Comparison of ENCODE assay signal across 21 cellular contexts in the genomic region with DNA sequence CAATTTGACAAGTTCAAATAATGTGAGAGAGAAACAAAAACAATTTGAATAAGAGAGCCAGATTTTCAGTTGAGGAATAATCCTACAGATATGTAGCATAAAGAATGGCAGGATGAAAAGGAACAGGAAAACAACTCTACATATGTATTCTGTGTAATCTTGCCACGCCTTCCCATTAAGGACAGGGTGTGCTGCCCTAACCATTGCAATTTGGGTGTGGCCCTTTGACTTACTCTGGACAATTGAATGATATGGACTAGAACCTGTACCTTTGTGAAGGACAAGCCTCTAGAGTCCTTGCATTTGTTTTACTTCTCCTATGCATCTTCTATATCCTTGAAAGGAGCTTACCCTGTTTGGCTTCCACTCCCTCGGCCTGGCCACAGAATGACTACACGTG.
DNase-seq lines count a peak whose midpoint lies in the region; ATAC-seq, FAIRE-seq and TF ChIP-seq lines count a peak whose summit lies in the region.
"Had no signal": no experiment of that assay in that cellular context is flagged by ENCODE, and none has a peak within 500 bp of the region (broad histone marks: within the 10 kb centered on the region; RNA-seq: fewer than 3 reads in every experiment).

No MANE protein-coding gene starts in this region.

- H3K27ac ChIP-seq in mammary epithelial cell (ENCODE audit: insufficient read depth, low read depth, low read length), result no peak overlapping the region
- H3K27ac ChIP-seq: BLaER1, GM23248 had no signal

- in situ Hi-C loops in mammary epithelial cell (cut with MboI; ENCODE audit: low sequenced_read_pairs in 2 of 2), result no loop called here

- no peaks in the 10 kb centered on the region for H3K4me1 ChIP-seq in mammary epithelial cell (ENCODE audit: insufficient read depth, low read length)
- H3K4me1 ChIP-seq: BLaER1 had no signal

- H3K9me3 ChIP-seq in mammary epithelial cell (replicated peaks; ENCODE audit: insufficient read depth, low read length), result no peaks in the 10 kb centered on the region
- H3K9me3 ChIP-seq: BLaER1 had no signal

- WGBS in mammary epithelial cell (ENCODE audit: low coverage, missing lambda C conversion rate), result 77% methylated on average over 3 of the region's 3 CpGs

- no peak overlapping the region for H3K4me2 ChIP-seq in mammary epithelial cell (ENCODE audit: insufficient read depth, low read depth, low read length)
- H3K4me2 ChIP-seq: BLaER1 had no signal

- no peaks in the 10 kb centered on the region for H3K9me3 Mint-ChIP-seq in MCF 10A (ENCODE audit: unreplicated experiment)

- dilution Hi-C loops in mammary epithelial cell (cut with HindIII; ENCODE audit: low sequenced_read_pairs), result no loop called here

- no peaks in the 10 kb centered on the region for H3K27me3 Mint-ChIP-seq in MCF 10A (ENCODE audit: insufficient read depth, unreplicated experiment)
- H3K27me3 Mint-ChIP-seq: IgD-negative memory B cell had no signal

- peaks cover 12% of the 10 kb centered on the region for H3K4me1 Mint-ChIP-seq in MCF 10A (ENCODE audit: insufficient read depth, unreplicated experiment)
- H3K4me1 Mint-ChIP-seq: CD14-positive monocyte, IgD-negative memory B cell had no signal

- BruUV-seq in MCF 10A (replicated peaks; lab: Mats Ljungman, UMichigan) (no TSS peak), mammary epithelial cell (replicated peaks; lab: Mats Ljungman, UMichigan) (no TSS peak)

- no peaks in the 10 kb centered on the region for H3K79me2 ChIP-seq in mammary epithelial cell (ENCODE audit: insufficient read depth, low read length)

- H3K4me3 Mint-ChIP-seq in MCF 10A (ENCODE audit: unreplicated experiment), result no peak overlapping the region
- H3K4me3 Mint-ChIP-seq: CD14-positive monocyte; CD8-positive, alpha-beta T cell; IgD-negative memory B cell had no signal

- H3K9ac ChIP-seq in mammary epithelial cell (ENCODE audit: insufficient read depth, low read length), result no peak overlapping the region
- H3K9ac ChIP-seq: BLaER1, GM23248 had no signal

- no peak for FAIRE-seq in HTR-8/SVneo (lab: Jason Lieb, UNC)
- FAIRE-seq: GM12891, H54, HepG2 had no signal

- CTCF ChIA-PET in MCF 10A (lab: Yijun Ruan, JAX), result interaction anchor here (0.7 kb wide), 1 partner anchor 98 kb away, joined by 3 read pairs; no protein-coding TSS in a partner anchor
- CTCF ChIA-PET in mammary epithelial cell (lab: Charles Lee; ENCODE audit: low non-redundant PET), result no interaction called here

- peak overlapping the region; percentile 73 for H3K27ac Mint-ChIP-seq in MCF 10A (ENCODE audit: low read depth, unreplicated experiment)
- H3K27ac Mint-ChIP-seq: CD14-positive monocyte; CD8-positive, alpha-beta T cell; IgD-negative memory B cell had no signal

- no peaks in the 10 kb centered on the region for H3K27me3 ChIP-seq in mammary epithelial cell (ENCODE audit: insufficient read depth, low read length)
- H3K27me3 ChIP-seq: BLaER1 had no signal

- H4K20me1 ChIP-seq in mammary epithelial cell (ENCODE audit: insufficient read depth, low read length), result no peaks in the 10 kb centered on the region
- H4K20me1 ChIP-seq: BLaER1 had no signal

- POLR2A ChIA-PET in MCF 10A (lab: Yijun Ruan, JAX), result interaction anchor here (0.6 kb wide), 2 partner anchors 468 to 1882 kb away, joined by 3 read pairs; no protein-coding TSS in a partner anchor

- H3K4me3 ChIP-seq in mammary epithelial cell (replicated peaks in 1 of 3; ENCODE audit: insufficient read depth in 1 of 3, low read depth in 2 of 3, low read length in 3 of 3) (no peak overlapping the region), epithelial cell of esophagus (ENCODE audit: low read length) (no peak overlapping the region)
- H3K4me3 ChIP-seq: BLaER1, GM23248 had no signal

- intact Hi-C loops in MCF 10A (cut with micrococcal nuclease) (no loop called here), mammary epithelial cell (cut with micrococcal nuclease) (no loop called here)

- DNase-seq in MCF 10A (ENCODE audit: unreplicated experiment), result peak; percentile 16
- no peak for DNase-seq in mammary epithelial cell
- DNase-seq in SW480 (ENCODE audit: low spot score), result peak; percentile 2
- peak; percentile 3 for DNase-seq in epithelial cell of esophagus (ENCODE audit: low read depth)
- no peak for DNase-seq in ecto neural progenitor cell (ENCODE audit: low spot score)
- DNase-seq in HTR-8/SVneo (ENCODE audit: insufficient read length, low spot score), result no peak
- DNase-seq: 8988T; CD8-positive, alpha-beta T cell; DMS 273 treated with DMSO at 0.1 percent for 48 hours; DMS53; DND-41; EL; GM23248; HCEC 1CT had no signal

- no peak for TF ChIP-seq CTCF in MCF 10A (IDR thresholded peaks at IDR 0.05; ENCODE audit: unreplicated experiment)
- no peak for TF ChIP-seq CTCF in mammary epithelial cell (conservative IDR thresholded peaks at IDR 0.05 in 1 of 2, IDR thresholded peaks at IDR 0.05 in 1 of 2; ENCODE audit: extremely low read depth in 1 of 2, insufficient read depth in 1 of 2, low read depth in 1 of 2, low read length in 2 of 2)
- no peak for TF ChIP-seq CTCF in epithelial cell of esophagus (IDR thresholded peaks at IDR 0.05; ENCODE audit: insufficient read depth, low read depth, low read length, missing control alignments)

- no peaks in the 10 kb centered on the region for H3K36me3 ChIP-seq in mammary epithelial cell (ENCODE audit: insufficient read depth, low read length)
- H3K36me3 ChIP-seq: BLaER1 had no signal

- ATAC-seq in HG03442 (IDR thresholded peaks at IDR 0.05; ENCODE audit: unreplicated experiment), result no peak
- ATAC-seq: CD8-positive, alpha-beta T cell; HepG2 had no signal

- no peaks in the 10 kb centered on the region for H3K36me3 Mint-ChIP-seq in MCF 10A (ENCODE audit: insufficient read depth, unreplicated experiment)
- H3K36me3 Mint-ChIP-seq: CD14-positive monocyte; CD8-positive, alpha-beta T cell; IgD-negative memory B cell had no signal

- no peak overlapping the region for H2AFZ ChIP-seq in mammary epithelial cell (ENCODE audit: low read depth, low read length)
- H2AFZ ChIP-seq: GM23248 had no signal

Comparison
In these comparisons a context has a peak if more than half of its experiments do, and no peak if none do; other contexts are left out.
1. DNase-seq: peak in MCF 10A (single experiment), SW480 (single experiment) and epithelial cell of esophagus (single experiment); none in mammary epithelial cell (single experiment), ecto neural progenitor cell (single experiment) and HTR-8/SVneo (single experiment).